Comparison of ENCODE assay signal across 30 cellular contexts in genomic region chr5:120507197-120507596, GRCh38. TPM values are rescaled to one million over a fixed set of nuclear protein-coding genes. Genes with fewer than 3 reads are reported as not detected.
A peak's percentile ranks its signal among the peaks of the same experiment; 100 is the strongest.
DNase-seq lines count a peak whose midpoint lies in the region; ATAC-seq, FAIRE-seq and TF ChIP-seq lines count a peak whose summit lies in the region.
"Had no signal": no experiment of that assay in that cellular context is flagged by ENCODE, and none has a peak within 500 bp of the region (broad histone marks: within the 10 kb centered on the region; RNA-seq: fewer than 3 reads in every experiment).

No MANE protein-coding gene starts in this region.

- H3K9me3 ChIP-seq in fibroblast of lung (ENCODE audit: control insufficient read depth, insufficient read depth, low read depth, low read length) (no peaks in the 10 kb centered on the region), smooth muscle cell (replicated peaks; ENCODE audit: low read depth) (no peaks in the 10 kb centered on the region), lower lobe of right lung (no peaks in the 10 kb centered on the region)
- H3K9me3 ChIP-seq: BLaER1 treated with 17β-estradiol and CSF1 and Interleukin-3, amounts not matched to agents 10 nM and 100 nM; SJCRH30 had no signal

- H3K9ac ChIP-seq in fibroblast of lung (ENCODE audit: insufficient read depth, low read length) (no peak overlapping the region), smooth muscle cell (ENCODE audit: low read depth) (no peak overlapping the region)
- H3K9ac ChIP-seq: BLaER1 treated with 17β-estradiol and CSF1 and Interleukin-3, amounts not matched to agents 10 nM and 100 nM had no signal

- TF ChIP-seq CTCF in WI38 (IDR thresholded peaks at IDR 0.05; ENCODE audit: low read depth, low read length): no peak
- TF ChIP-seq CTCF in fibroblast of lung (conservative IDR thresholded peaks at IDR 0.05 in 1 of 2, IDR thresholded peaks at IDR 0.05 in 1 of 2; ENCODE audit: low read depth in 1 of 2, low read length in 2 of 2): no peak
- no peak for TF ChIP-seq CTCF in smooth muscle cell (IDR thresholded peaks at IDR 0.05; ENCODE audit: borderline replicate concordance, insufficient read depth, poor library complexity, severe bottlenecking)
- TF ChIP-seq CTCF in activated CD8-positive, alpha-beta T cell treated with anti-CD3 and anti-CD28 coated beads for 36 hours (IDR thresholded peaks at IDR 0.05): no peak
- no peak for TF ChIP-seq CTCF in lower lobe of right lung (IDR thresholded peaks at IDR 0.05)

- CTCF ChIA-PET in activated CD8-positive, alpha-beta T cell treated with anti-CD3 and anti-CD28 coated beads for 36 hours (lab: Charles Lee): no interaction called here

- H3F3A ChIP-seq in smooth muscle cell (ENCODE audit: low read depth): no peaks in the 10 kb centered on the region

- intact Hi-C loops in activated CD8-positive, alpha-beta T cell treated with anti-CD3 and anti-CD28 coated beads for 36 hours (cut with micrococcal nuclease): no loop called here
- intact Hi-C loops in lower lobe of right lung (cut with DNase I): no loop called here

- TF ChIP-seq POLR2A in H54 (IDR thresholded peaks at IDR 0.05; ENCODE audit: low read depth, low read length): no peak

- POLR2A ChIA-PET in activated CD8-positive, alpha-beta T cell treated with anti-CD3 and anti-CD28 coated beads for 36 hours (lab: Charles Lee): no interaction called here

- no peaks in the 10 kb centered on the region for H3K36me3 Mint-ChIP-seq in activated CD8-positive, alpha-beta T cell treated with anti-CD3 and anti-CD28 coated beads for 36 hours (ENCODE audit: low read depth)
- H3K36me3 Mint-ChIP-seq: CD4-positive, alpha-beta memory T cell had no signal

- H3K4me1 ChIP-seq in fibroblast of lung (ENCODE audit: control insufficient read depth, extremely low read depth, insufficient read depth, low read length) (no peaks in the 10 kb centered on the region), smooth muscle cell (ENCODE audit: low read depth) (peaks cover 7% of the 10 kb centered on the region), lower lobe of right lung (no peaks in the 10 kb centered on the region)
- H3K4me1 ChIP-seq: BLaER1 treated with 17β-estradiol and CSF1 and Interleukin-3, amounts not matched to agents 10 nM and 100 nM; SJCRH30 had no signal

- no peaks in the 10 kb centered on the region for H3K36me3 ChIP-seq in fibroblast of lung (ENCODE audit: control insufficient read depth, insufficient read depth, low read length)
- H3K36me3 ChIP-seq in smooth muscle cell (ENCODE audit: low read depth): no peaks in the 10 kb centered on the region
- H3K36me3 ChIP-seq in lower lobe of right lung: no peaks in the 10 kb centered on the region
- H3K36me3 ChIP-seq: BLaER1 treated with 17β-estradiol and CSF1 and Interleukin-3, amounts not matched to agents 10 nM and 100 nM; SJCRH30 had no signal

- WGBS in smooth muscle cell (ENCODE audit: low lambda C conversion rate): 91% methylated on average over 2 of the region's 2 CpGs

- H3K27me3 ChIP-seq in fibroblast of lung (ENCODE audit: control insufficient read depth, insufficient read depth, low read length): no peaks in the 10 kb centered on the region
- no peaks in the 10 kb centered on the region for H3K27me3 ChIP-seq in smooth muscle cell (ENCODE audit: low read depth)
- no peaks in the 10 kb centered on the region for H3K27me3 ChIP-seq in lower lobe of right lung (ENCODE audit: low read depth)
- H3K27me3 ChIP-seq: BLaER1 treated with 17β-estradiol and CSF1 and Interleukin-3, amounts not matched to agents 10 nM and 100 nM; SJCRH30 had no signal

- H3K4me1 Mint-ChIP-seq in activated CD8-positive, alpha-beta T cell treated with anti-CD3 and anti-CD28 coated beads for 36 hours (ENCODE audit: low read depth): no peaks in the 10 kb centered on the region
- H3K4me1 Mint-ChIP-seq: CD4-positive, alpha-beta memory T cell had no signal

- DNase-seq in H54 (ENCODE audit: insufficient read length, low spot score): no peak
- DNase-seq in fibroblast of lung (ENCODE audit: low read depth in 2 of 2): peak in 1 of 2 donors; percentile 44
- no peak for DNase-seq in smooth muscle cell (lab: John Stamatoyannopoulos, UW; ENCODE audit: unreplicated experiment)
- no peak for DNase-seq in activated CD8-positive, alpha-beta T cell treated with anti-CD3 and anti-CD28 coated beads for 36 hours
- DNase-seq in lower lobe of right lung: no peak
- DNase-seq: AML-193; CD4-positive, alpha-beta memory T cell; COR-L47; DMS 273 treated with DMSO at 0.1 percent for 48 hours; DMS79; EL; GF-D8; Karpas-422; NCI-H1092; NCI-H1436; NCI-H187 treated with DMSO at 0.1 percent for 48 hours; NCI-H2171 treated with DMSO at 0.1 percent for 48 hours; NCI-H524; NCI-H748 treated with DMSO at 0.1 percent for 48 hours; PC-3; SJCRH30 had no signal

- H4K20me1 ChIP-seq in fibroblast of lung (ENCODE audit: control insufficient read depth, extremely low read depth, insufficient read depth, low read length) (no peaks in the 10 kb centered on the region), smooth muscle cell (ENCODE audit: low read depth) (no peaks in the 10 kb centered on the region)
- H4K20me1 ChIP-seq: BLaER1 treated with 17β-estradiol and CSF1 and Interleukin-3, amounts not matched to agents 10 nM and 100 nM had no signal

- no peak overlapping the region for H3K27ac Mint-ChIP-seq in activated CD8-positive, alpha-beta T cell treated with anti-CD3 and anti-CD28 coated beads for 36 hours
- H3K27ac Mint-ChIP-seq: CD4-positive, alpha-beta memory T cell had no signal

- H3K4me2 ChIP-seq in fibroblast of lung (ENCODE audit: extremely low read depth, insufficient read depth, low read length) (peak overlapping the region; percentile 56), smooth muscle cell (peak overlapping the region; percentile 50)
- H3K4me2 ChIP-seq: BLaER1 treated with 17β-estradiol and CSF1 and Interleukin-3, amounts not matched to agents 10 nM and 100 nM had no signal

- H3K9me3 Mint-ChIP-seq in activated CD8-positive, alpha-beta T cell treated with anti-CD3 and anti-CD28 coated beads for 36 hours: no peaks in the 10 kb centered on the region

- FAIRE-seq in H54 (lab: Jason Lieb, UNC): peak; percentile 43
- FAIRE-seq: A204.1, GM12891 had no signal

- ATAC-seq in activated CD8-positive, alpha-beta T cell treated with anti-CD3 and anti-CD28 coated beads for 36 hours: no peak
- no peak for ATAC-seq in lower lobe of right lung
- no peak for ATAC-seq in GM21447 (IDR thresholded peaks at IDR 0.05; ENCODE audit: unreplicated experiment)
- ATAC-seq: GM23338, HCT116, PC-3, Right ventricle myocardium inferior had no signal

- H3K4me3 ChIP-seq in WI38 (ENCODE audit: low read depth, low read length) (peak overlapping the region; percentile 18; the same call in 1 of the 2 replicates), fibroblast of lung (replicated peaks in 1 of 4; ENCODE audit: control extremely low read depth in 1 of 4, insufficient read depth in 1 of 4, low read depth in 3 of 4, low read length in 4 of 4) (peak overlapping the region in 1 of 4 experiments; percentile 24), smooth muscle cell (peak overlapping the region; percentile 14), lower lobe of right lung (no peak overlapping the region)
- H3K4me3 ChIP-seq: BLaER1 treated with 17β-estradiol and CSF1 and Interleukin-3, amounts not matched to agents 10 nM and 100 nM; GM23338; SJCRH30 had no signal

- H3K79me2 ChIP-seq in fibroblast of lung (ENCODE audit: control insufficient read depth, insufficient read depth, low read length) (peaks cover 5% of the 10 kb centered on the region), smooth muscle cell (ENCODE audit: low read depth) (peaks cover 13% of the 10 kb centered on the region)

- no peak overlapping the region for H2AFZ ChIP-seq in fibroblast of lung (ENCODE audit: low read length)
- peak overlapping the region; percentile 5 for H2AFZ ChIP-seq in smooth muscle cell (ENCODE audit: low read depth)
- H2AFZ ChIP-seq: GM23338 had no signal

- no peaks in the 10 kb centered on the region for H3K27me3 Mint-ChIP-seq in activated CD8-positive, alpha-beta T cell treated with anti-CD3 and anti-CD28 coated beads for 36 hours
- H3K27me3 Mint-ChIP-seq: CD4-positive, alpha-beta memory T cell had no signal

- no peak overlapping the region for H3K4me3 Mint-ChIP-seq in activated CD8-positive, alpha-beta T cell treated with anti-CD3 and anti-CD28 coated beads for 36 hours
- H3K4me3 Mint-ChIP-seq: CD4-positive, alpha-beta memory T cell; GM23338 had no signal

- H3K27ac ChIP-seq in fibroblast of lung (ENCODE audit: insufficient read depth, low read length) (no peak overlapping the region), smooth muscle cell (ENCODE audit: low read depth) (peak overlapping the region; percentile 55), lower lobe of right lung (no peak overlapping the region)
- H3K27ac ChIP-seq: BLaER1 treated with 17β-estradiol and CSF1 and Interleukin-3, amounts not matched to agents 10 nM and 100 nM; HL-60; SJCRH30 had no signal

RNA-seq across cellular contexts. Expression of gene PRR16, which starts 43.1 kb away (rescaled TPM):
- total RNA-seq in fibroblast of lung (3.1 and 7.3 TPM in 2 replicates), smooth muscle cell (6.7 and 8.3 TPM in 2 replicates), lower lobe of right lung (0.95 TPM)
- polyA plus RNA-seq in fibroblast of lung (41.8 and 44.6 TPM in 2 replicates), smooth muscle cell (13.2 and 19.4 TPM in 2 replicates)
- polyA plus RNA-seq in fibroblast of lung (2012): 19.8 and 20.1 TPM in 2 replicates
- 10.4 and 14.1 TPM in 2 replicates for polyA minus RNA-seq in fibroblast of lung (ENCODE audit: low replicate concordance)
- total RNA-seq in activated CD8-positive, alpha-beta T cell treated with anti-CD3 and anti-CD28 coated beads for 36 hours: not detected
- total RNA-seq: CD4-positive, alpha-beta memory T cell had no signal
- polyA plus RNA-seq: CD4-positive, alpha-beta memory T cell had no signal
